10 cellular contexts compared by ENCODE assay signal in the genomic region with DNA sequence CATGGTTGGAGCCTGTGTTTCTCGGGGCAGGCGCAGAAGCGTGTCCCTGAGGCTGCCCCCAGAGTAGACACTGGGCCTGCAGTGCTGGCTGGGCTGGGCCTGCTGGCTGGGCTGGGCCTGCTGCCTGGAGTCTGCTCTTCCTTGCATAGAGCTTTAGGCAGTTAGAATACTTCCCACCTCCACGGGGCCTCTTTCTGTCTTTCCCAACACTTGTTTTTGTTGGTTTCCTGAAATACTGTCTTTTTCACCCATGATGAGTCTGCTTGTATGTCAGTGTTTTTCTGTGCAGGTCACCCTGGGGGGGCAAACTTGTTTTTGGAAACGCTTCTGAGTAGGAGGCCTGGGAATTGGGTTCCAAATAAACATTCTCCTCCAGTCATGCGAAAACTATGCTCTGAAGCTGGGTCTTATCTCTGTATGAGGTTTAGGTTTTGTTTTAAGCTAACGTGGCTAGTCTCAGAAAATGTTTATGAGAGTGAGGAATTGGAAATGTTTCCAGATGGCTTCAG. TPM values are rescaled to one million over a fixed set of nuclear protein-coding genes. Genes with fewer than 3 reads are reported as not detected.
DNase-seq lines count a peak whose midpoint lies in the region; ATAC-seq and TF ChIP-seq lines count a peak whose summit lies in the region.
"Had no signal": no experiment of that assay in that cellular context is flagged by ENCODE, and none has a peak within 500 bp of the region (broad histone marks: within the 10 kb centered on the region; RNA-seq: fewer than 3 reads in every experiment).

No MANE protein-coding gene starts in this region.

- H3K27ac Mint-ChIP-seq in chondrocyte (ENCODE audit: unreplicated experiment) (peak overlapping the region; percentile 71), natural killer cell (no peak overlapping the region)

- H3K27me3 ChIP-seq in lower lobe of right lung (ENCODE audit: low read depth) (no peaks in the 10 kb centered on the region), thoracic aorta (replicated peaks; ENCODE audit: insufficient read depth) (no peaks in the 10 kb centered on the region)

- no peaks in the 10 kb centered on the region for H3K27me3 Mint-ChIP-seq in chondrocyte (ENCODE audit: low read depth)
- no peaks in the 10 kb centered on the region for H3K27me3 Mint-ChIP-seq in natural killer cell (ENCODE audit: low read depth in 2 of 2)

- H3K27ac ChIP-seq in lower lobe of right lung (peak overlapping the region; percentile 67), thoracic aorta (peak overlapping the region; percentile 79 to 81)

- DNase-seq in HFF-Myc (ENCODE audit: extremely low read depth, low read depth), result peak; percentile 56
- no peak for DNase-seq in chondrocyte (ENCODE audit: low spot score)
- no peak for DNase-seq in lower lobe of right lung
- no peak for DNase-seq in thoracic aorta (ENCODE audit: low spot score)
- no peak for DNase-seq in natural killer cell
- DNase-seq in putamen (ENCODE audit: low spot score), result no peak
- DNase-seq in superior temporal gyrus (ENCODE audit: extremely low spot score), result no peak
- DNase-seq: hippocampal formation, SHP77 had no signal

- H3K4me3 ChIP-seq in HFF-Myc (replicated peaks; ENCODE audit: low read depth, low read length) (no peak overlapping the region), lower lobe of right lung (no peak overlapping the region), thoracic aorta (peak overlapping the region; percentile 13)

- TF ChIP-seq CTCF in HFF-Myc (IDR thresholded peaks at IDR 0.05; ENCODE audit: low read depth, low read length, missing control alignments), result no peak
- TF ChIP-seq CTCF in chondrocyte (IDR thresholded peaks at IDR 0.05), result no peak
- no peak for TF ChIP-seq CTCF in lower lobe of right lung (IDR thresholded peaks at IDR 0.05)
- TF ChIP-seq CTCF in thoracic aorta (IDR thresholded peaks at IDR 0.05), result no peak
- no peak for TF ChIP-seq CTCF in natural killer cell (IDR thresholded peaks at IDR 0.05)

- H3K9me3 Mint-ChIP-seq in chondrocyte (ENCODE audit: low read depth) (no peaks in the 10 kb centered on the region), natural killer cell (no peaks in the 10 kb centered on the region)

- H3K4me1 Mint-ChIP-seq in chondrocyte (ENCODE audit: low read depth) (peaks cover 17% of the 10 kb centered on the region), natural killer cell (no peaks in the 10 kb centered on the region)

- ATAC-seq in lower lobe of right lung (peak; percentile 4 to 26), thoracic aorta (ENCODE audit: insufficient number of reproducible peaks, low FRiP score, low read depth) (no peak), natural killer cell (no peak), HG02588 (IDR thresholded peaks at IDR 0.05; ENCODE audit: unreplicated experiment) (no peak)

- H3K4me3 Mint-ChIP-seq in chondrocyte (ENCODE audit: unreplicated experiment) (no peak overlapping the region), natural killer cell (no peak overlapping the region)

- intact Hi-C loops in lower lobe of right lung (cut with DNase I) (no loop called here), natural killer cell (cut with micrococcal nuclease) (no loop called here)

- peaks cover 56% of the 10 kb centered on the region for H3K36me3 ChIP-seq in lower lobe of right lung
- H3K36me3 ChIP-seq in thoracic aorta, result peaks cover 18% of the 10 kb centered on the region

- peaks cover 18% of the 10 kb centered on the region for H3K36me3 Mint-ChIP-seq in chondrocyte (ENCODE audit: low read depth)
- H3K36me3 Mint-ChIP-seq in natural killer cell, result no peaks in the 10 kb centered on the region

- no peaks in the 10 kb centered on the region for H3K9me3 ChIP-seq in lower lobe of right lung
- H3K9me3 ChIP-seq in thoracic aorta, result no peaks in the 10 kb centered on the region

- H3K4me1 ChIP-seq in lower lobe of right lung, result peaks cover 21% of the 10 kb centered on the region
- peaks cover 20 to 31% of the 10 kb centered on the region in 2 donors for H3K4me1 ChIP-seq in thoracic aorta (ENCODE audit: control insufficient read depth in 1 of 2, low read depth in 2 of 2)

RNA-seq across cellular contexts. Expression of a gene that starts 32.2 kb away (rescaled TPM):
- total RNA-seq in chondrocyte, result 12.4 to 18.0 TPM (median 15.6 TPM) in 3 replicates
- 23.9 TPM for total RNA-seq in lower lobe of right lung
- 10 to 100 TPM; 19.8 to 30.5 TPM for total RNA-seq in thoracic aorta
- 10 to 100 TPM; 24.4 to 37.5 (median 34.3) TPM for total RNA-seq in natural killer cell

RNA-seq across cellular contexts. Expression of a gene that starts 32.2 kb away (rescaled TPM):
- 34.8 to 51.6 TPM (median 44.0 TPM) in 3 replicates for total RNA-seq in chondrocyte
- total RNA-seq in lower lobe of right lung, result 30.4 TPM
- 10 to 100 TPM; 47.8 to 72.7 TPM for total RNA-seq in thoracic aorta
- total RNA-seq in natural killer cell, result 10 to 100 TPM; 12.4 to 18.3 (median 15.4) TPM

Comparison
In these comparisons a context has a peak if more than half of its experiments do, and no peak if none do; other contexts are left out.
1. ATAC-seq: peak in lower lobe of right lung (2 of 2); none in thoracic aorta (single experiment), natural killer cell (0 of 3) and HG02588 (single experiment).